1 cellular context compared by ENCODE assay signal in genomic region chr18:21444465-21445023, GRCh38.
TF ChIP-seq lines count a peak whose summit lies in the region.

No MANE protein-coding gene starts in this region.

TF ChIP-seq in K562, 482 proteins besides CTCF, POLR2A, EP300 and RAD21 (continued from another document):
- no peak for TF ChIP-seq CUX1 (CRISPR knock-in tag; IDR thresholded peaks at IDR 0.05)
- TF ChIP-seq ZNF512 (tag; IDR thresholded peaks at IDR 0.05): peak; percentile 85
- TF ChIP-seq STAT5B (CRISPR knock-in tag; IDR thresholded peaks at IDR 0.05): no peak
- TF ChIP-seq MLLT1 (IDR thresholded peaks at IDR 0.05): 0 out of 4 replicates have a peak, but pooled peaks of 1 of the 2 experiments have one; percentile 31
- no peak for TF ChIP-seq ZNF507 (tag; conservative IDR thresholded peaks at IDR 0.05)
- TF ChIP-seq GATAD2B (IDR thresholded peaks at IDR 0.05; ENCODE audit: borderline replicate concordance): no peak
- TF ChIP-seq DPF2 (IDR thresholded peaks at IDR 0.05): no peak
- TF ChIP-seq DMBX1 (CRISPR knock-in tag; IDR thresholded peaks at IDR 0.05; ENCODE audit: borderline replicate concordance): no peak
- no peak for TF ChIP-seq PURB (CRISPR knock-in tag; IDR thresholded peaks at IDR 0.05; ENCODE audit: low read depth)
- TF ChIP-seq ZC3H11A (IDR thresholded peaks at IDR 0.05; ENCODE audit: low read depth, low read length): no peak
- TF ChIP-seq KAT7 (CRISPR knock-in tag; IDR thresholded peaks at IDR 0.05; ENCODE audit: borderline replicate concordance): no peak
- TF ChIP-seq PRDM10 (IDR thresholded peaks at IDR 0.05; ENCODE audit: partially characterized antibody): peak; percentile 22
- peak; percentile 42; the same call in 1 of the 2 replicates for TF ChIP-seq CC2D1A (IDR thresholded peaks at IDR 0.05)
- TF ChIP-seq KLF10 (CRISPR knock-in tag; IDR thresholded peaks at IDR 0.05): no peak
- TF ChIP-seq UBTF (IDR thresholded peaks at IDR 0.05; ENCODE audit: borderline replicate concordance in 1 of 2, low read depth in 2 of 2, low read length in 2 of 2): no peak
- TF ChIP-seq BRF2 (IDR thresholded peaks at IDR 0.05; ENCODE audit: borderline replicate concordance, insufficient read depth, insufficient read length): no peak
- TF ChIP-seq SREBF1 (IDR thresholded peaks at IDR 0.05; ENCODE audit: borderline replicate concordance, low read depth, low read length): no peak
- no peak for TF ChIP-seq CSDE1 (IDR thresholded peaks at IDR 0.05)
- no peak for TF ChIP-seq ZNF830 (CRISPR knock-in tag; IDR thresholded peaks at IDR 0.05)
